ENCODE assay signal across 1 cellular context in genomic region chr18:63677490-63678225, GRCh38.
TF ChIP-seq lines count a peak whose summit lies in the region.

No MANE protein-coding gene starts in this region.

TF ChIP-seq in GM23338, 12 proteins besides CTCF, POLR2A, EP300 and RAD21:
- no peak for TF ChIP-seq REST (IDR thresholded peaks at IDR 0.05; ENCODE audit: unreplicated experiment)
- TF ChIP-seq ZNF462 (CRISPR knock-in tag; IDR thresholded peaks at IDR 0.05), result no peak
- TF ChIP-seq EZH2phosphoT487 (IDR thresholded peaks at IDR 0.05; ENCODE audit: unreplicated experiment), result no peak
- TF ChIP-seq STAT1 (IDR thresholded peaks at IDR 0.05; ENCODE audit: unreplicated experiment), result no peak
- TF ChIP-seq JUNB (IDR thresholded peaks at IDR 0.05; ENCODE audit: unreplicated experiment), result no peak
- TF ChIP-seq ZNF331 (CRISPR knock-in tag; IDR thresholded peaks at IDR 0.05; ENCODE audit: low read depth), result no peak
- TF ChIP-seq CREB1 (CRISPR knock-in tag; IDR thresholded peaks at IDR 0.05; ENCODE audit: low read depth), result no peak
